1 cellular context compared by ENCODE assay signal in genomic region chr17:43953746-43954145, GRCh38.
TF ChIP-seq lines count a peak whose summit lies in the region.

TSS of gene PYY (minus strand) at chr17:43953940. CDS start at chr17:43953483, 457 bp downstream.

TF ChIP-seq in IMR-90, 13 proteins besides CTCF, POLR2A, EP300 and RAD21:
- TF ChIP-seq BHLHE40 (IDR thresholded peaks at IDR 0.05; ENCODE audit: low read depth, low read length) (no peak), MAFK (IDR thresholded peaks at IDR 0.05; ENCODE audit: low read depth, low read length) (no peak), CHD1 (IDR thresholded peaks at IDR 0.05; ENCODE audit: low read depth, low read length) (no peak), RFX5 (IDR thresholded peaks at IDR 0.05; ENCODE audit: low read depth, low read length) (no peak)
